ENCODE assay signal across 1 cellular context in the genomic region with DNA sequence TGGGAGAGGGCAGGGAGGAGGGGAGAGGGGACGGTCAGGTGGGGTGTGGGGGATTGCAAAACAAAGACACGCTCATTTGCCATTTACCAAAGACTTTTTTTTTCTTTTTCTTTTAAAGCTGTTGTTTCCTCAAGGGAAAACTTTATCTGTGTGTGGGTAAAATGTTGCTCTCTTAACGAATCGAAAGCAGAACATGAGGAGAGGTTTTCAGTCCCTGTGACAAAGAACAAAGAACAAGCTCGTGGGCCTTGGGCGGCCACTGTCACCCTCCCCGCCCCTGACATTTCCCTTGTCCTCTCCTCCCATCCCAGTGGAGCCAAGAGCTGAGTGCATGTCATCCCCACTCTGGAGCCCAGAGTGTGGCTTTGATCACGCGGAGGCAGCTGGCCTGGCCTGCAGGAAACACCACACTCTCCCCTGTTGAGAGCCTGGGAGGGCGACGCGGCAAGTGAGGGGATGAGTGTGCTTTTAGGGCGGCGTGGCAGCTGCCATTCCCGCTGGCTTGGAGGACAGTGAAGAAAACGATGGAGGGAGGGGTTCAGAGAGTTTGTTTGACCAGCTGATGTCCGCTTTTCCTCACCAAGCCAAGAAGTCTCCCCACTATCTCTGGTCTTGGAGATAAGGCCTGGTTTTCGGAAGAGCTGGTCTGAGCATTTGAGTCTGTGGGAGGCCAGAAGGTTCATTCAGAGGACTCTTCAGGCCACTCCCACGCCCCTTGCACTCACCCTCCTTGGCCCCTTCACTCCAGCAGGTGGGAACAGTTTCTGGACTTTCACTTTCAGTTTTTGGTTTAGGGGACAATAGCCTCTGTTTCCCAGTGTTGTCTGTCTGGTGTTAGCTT.
A peak's percentile ranks its signal among the peaks of the same experiment; 100 is the strongest.
TF ChIP-seq lines count a peak whose summit lies in the region.

No MANE protein-coding gene starts in this region.

TF ChIP-seq in GM12878, 131 proteins besides CTCF, POLR2A, EP300 and RAD21 (continued from another document and continues in another):
- TF ChIP-seq, protein P1, sequence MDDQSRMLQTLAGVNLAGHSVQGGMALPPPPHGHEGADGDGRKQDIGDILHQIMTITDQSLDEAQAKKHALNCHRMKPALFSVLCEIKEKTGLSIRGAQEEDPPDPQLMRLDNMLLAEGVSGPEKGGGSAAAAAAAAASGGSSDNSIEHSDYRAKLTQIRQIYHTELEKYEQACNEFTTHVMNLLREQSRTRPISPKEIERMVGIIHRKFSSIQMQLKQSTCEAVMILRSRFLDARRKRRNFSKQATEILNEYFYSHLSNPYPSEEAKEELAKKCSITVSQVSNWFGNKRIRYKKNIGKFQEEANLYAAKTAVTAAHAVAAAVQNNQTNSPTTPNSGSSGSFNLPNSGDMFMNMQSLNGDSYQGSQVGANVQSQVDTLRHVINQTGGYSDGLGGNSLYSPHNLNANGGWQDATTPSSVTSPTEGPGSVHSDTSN (IDR thresholded peaks at IDR 0.05; ENCODE audit: insufficient replicate concordance, low read depth, low read length) = no peak
- TF ChIP-seq CUX1 (IDR thresholded peaks at IDR 0.05; ENCODE audit: insufficient replicate concordance, low read depth, low read length) (no peak), ASH2L (IDR thresholded peaks at IDR 0.05; ENCODE audit: borderline replicate concordance, low read depth) (no peak), NFIC (IDR thresholded peaks at IDR 0.05; ENCODE audit: low read depth, low read length) (no peak), ETV6 (conservative IDR thresholded peaks at IDR 0.05 in 1 of 2, IDR thresholded peaks at IDR 0.05 in 1 of 2; ENCODE audit: borderline replicate concordance in 1 of 2, low read depth in 1 of 2) (no peak), RCOR1 (conservative IDR thresholded peaks at IDR 0.05; ENCODE audit: low read depth, low read length) (no peak), TBL1XR1 (IDR thresholded peaks at IDR 0.05; ENCODE audit: low read depth, low read length) (peak; percentile 4; the same call in 1 of the 2 replicates), TCF3 (IDR thresholded peaks at IDR 0.05; ENCODE audit: borderline replicate concordance, insufficient read depth, low read depth, low read length) (no peak), MEF2B (IDR thresholded peaks at IDR 0.05; ENCODE audit: partially characterized antibody, poor library complexity, severe bottlenecking) (peak; percentile 86), KAT2A (conservative IDR thresholded peaks at IDR 0.05; ENCODE audit: control insufficient read depth, low read depth, low read length) (no peak), JUND (IDR thresholded peaks at IDR 0.05; ENCODE audit: low read depth, low read length) (no peak), NR2F1 (conservative IDR thresholded peaks at IDR 0.05) (no peak), SMARCA5 (IDR thresholded peaks at IDR 0.05) (peak; percentile 76; the same call in 1 of the 2 replicates), BCL11A (IDR thresholded peaks at IDR 0.05; ENCODE audit: low read depth, low read length) (no peak), RELB (IDR thresholded peaks at IDR 0.05; ENCODE audit: low read depth) (peak; percentile 84), SKIL (IDR thresholded peaks at IDR 0.05; ENCODE audit: low read depth, poor library complexity, severe bottlenecking) (no peak), MXI1 (IDR thresholded peaks at IDR 0.05; ENCODE audit: low read depth, low read length) (0 out of 2 replicates have a peak, but pooled peaks have one; percentile 40), GATAD2B (conservative IDR thresholded peaks at IDR 0.05; ENCODE audit: low read depth) (0 out of 2 replicates have a peak, but pooled peaks have one; percentile 18), JUNB (IDR thresholded peaks at IDR 0.05) (no peak), EED (IDR thresholded peaks at IDR 0.05; ENCODE audit: low read depth) (peak; percentile 58; the same call in 1 of the 2 replicates), PAX8 (IDR thresholded peaks at IDR 0.05) (no peak), IKZF1 (conservative IDR thresholded peaks at IDR 0.05) (peak; percentile 80), HDGF (IDR thresholded peaks at IDR 0.05) (peak; percentile 56), CHD1 (IDR thresholded peaks at IDR 0.05; ENCODE audit: low read depth, low read length) (no peak), ZNF622 (IDR thresholded peaks at IDR 0.05) (no peak), PRDM15 (CRISPR knock-in tag; IDR thresholded peaks at IDR 0.05) (no peak; the same call in 1 of the 2 replicates), ZNF274 (IDR thresholded peaks at IDR 0.05; ENCODE audit: insufficient read depth, insufficient read length) (no peak), SRF (IDR thresholded peaks at IDR 0.05; ENCODE audit: low read depth in 2 of 2, low read length in 2 of 2) (no peak), KLF5 (IDR thresholded peaks at IDR 0.05; ENCODE audit: partially characterized antibody) (no peak), IRF5 (IDR thresholded peaks at IDR 0.05; ENCODE audit: borderline replicate concordance) (no peak), ZZZ3 (IDR thresholded peaks at IDR 0.05; ENCODE audit: control insufficient read depth, insufficient read length, low read depth) (no peak), CEBPZ (IDR thresholded peaks at IDR 0.05; ENCODE audit: low read depth, low read length) (no peak)
- TF ChIP-seq, protein P2, sequence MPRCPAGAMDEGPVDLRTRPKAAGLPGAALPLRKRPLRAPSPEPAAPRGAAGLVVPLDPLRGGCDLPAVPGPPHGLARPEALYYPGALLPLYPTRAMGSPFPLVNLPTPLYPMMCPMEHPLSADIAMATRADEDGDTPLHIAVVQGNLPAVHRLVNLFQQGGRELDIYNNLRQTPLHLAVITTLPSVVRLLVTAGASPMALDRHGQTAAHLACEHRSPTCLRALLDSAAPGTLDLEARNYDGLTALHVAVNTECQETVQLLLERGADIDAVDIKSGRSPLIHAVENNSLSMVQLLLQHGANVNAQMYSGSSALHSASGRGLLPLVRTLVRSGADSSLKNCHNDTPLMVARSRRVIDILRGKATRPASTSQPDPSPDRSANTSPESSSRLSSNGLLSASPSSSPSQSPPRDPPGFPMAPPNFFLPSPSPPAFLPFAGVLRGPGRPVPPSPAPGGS (IDR thresholded peaks at IDR 0.05; ENCODE audit: borderline replicate concordance, insufficient read depth, low read depth, low read length, poor library complexity, severe bottlenecking) = peak; percentile 14
